10 cellular contexts compared by ENCODE assay signal in the genomic region with DNA sequence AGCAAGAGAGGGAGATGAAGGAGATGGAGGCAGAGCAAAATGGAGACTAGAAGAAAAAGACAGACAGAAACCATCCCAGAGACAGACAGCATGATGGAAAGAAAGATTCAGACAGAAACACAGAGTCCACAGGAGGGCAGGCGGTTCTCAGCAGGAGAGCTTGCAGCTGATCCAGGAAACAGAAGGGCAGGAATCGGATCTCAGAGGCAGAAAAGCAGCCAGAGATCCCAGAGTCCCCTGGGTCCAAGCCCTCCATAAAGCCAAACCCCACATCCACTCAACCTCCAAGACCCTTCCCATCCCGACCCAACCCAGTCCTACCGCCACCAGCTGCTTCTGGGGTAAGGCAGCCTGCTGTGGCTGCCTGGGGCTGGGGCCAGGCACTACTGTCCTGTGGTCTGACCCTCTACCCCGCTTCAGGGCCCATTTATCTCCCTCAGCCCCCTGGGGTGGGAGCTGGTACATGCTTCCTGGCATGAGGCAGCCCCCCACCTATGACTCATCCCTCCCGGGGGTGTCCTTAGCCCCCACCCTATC. TPM values are rescaled to one million over a fixed set of nuclear protein-coding genes. Genes with fewer than 3 reads are reported as not detected.
DNase-seq lines count a peak whose midpoint lies in the region; ATAC-seq, FAIRE-seq and TF ChIP-seq lines count a peak whose summit lies in the region.
"Had no signal": no experiment of that assay in that cellular context is flagged by ENCODE, and none has a peak within 500 bp of the region (broad histone marks: within the 10 kb centered on the region; RNA-seq: fewer than 3 reads in every experiment).

A gene with protein sequence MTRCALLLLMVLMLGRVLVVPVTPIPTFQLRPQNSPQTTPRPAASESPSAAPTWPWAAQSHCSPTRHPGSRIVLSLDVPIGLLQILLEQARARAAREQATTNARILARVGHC (minus strand): TSS at position 400 of the 537 bp plus-strand sequence. CDS start 657 bp downstream, outside the sequence.

- H3K9me3 ChIP-seq in AG04450 (ENCODE audit: control insufficient read depth, insufficient read depth, low read length) (no peaks in the 10 kb centered on the region), HUES6 (ENCODE audit: control insufficient read depth, insufficient read depth, low read depth, low read length) (no peaks in the 10 kb centered on the region), astrocyte (ENCODE audit: insufficient read depth, low read depth, low read length) (no peaks in the 10 kb centered on the region)
- H3K9me3 ChIP-seq: pancreas had no signal

- POLR2A ChIA-PET in AG04450 (lab: Yijun Ruan, JAX): interaction anchor here (0.6 to 0.7 kb wide), 2 partner anchors 48 to 920 kb away, joined by 4 read pairs; no protein-coding TSS in a partner anchor

- CTCF ChIA-PET in AG04450 (lab: Charles Lee): interaction anchor here (0.5 to 1.0 kb wide), 5 partner anchors 10 to 127 kb away, joined by 3 to 9 read pairs (median 4); no protein-coding TSS in a partner anchor

- H3K4me3 ChIP-seq in AG04450 (ENCODE audit: low read depth, low read length) (no peak within 1 kb of the TSS), HUES6 (ENCODE audit: low read depth, low read length) (no peak within 1 kb of the TSS), astrocyte (ENCODE audit: insufficient read depth, low read depth, low read length) (no peak within 1 kb of the TSS), kidney epithelial cell (ENCODE audit: low read depth, low read length) (no peak within 1 kb of the TSS)
- H3K4me3 ChIP-seq: pancreas had no signal

- no peaks in the 10 kb centered on the region for H3K27me3 Mint-ChIP-seq in astrocyte (ENCODE audit: low read depth, unreplicated experiment)

- H3K36me3 Mint-ChIP-seq in astrocyte (ENCODE audit: low read depth, unreplicated experiment): peaks cover 15% of the 10 kb centered on the region

- no peak for ATAC-seq in HG02610 (IDR thresholded peaks at IDR 0.05; ENCODE audit: unreplicated experiment)
- no peak for ATAC-seq in GM19463 (IDR thresholded peaks at IDR 0.05; ENCODE audit: unreplicated experiment)

- H3K79me2 ChIP-seq in astrocyte (ENCODE audit: insufficient read depth, low read length): peaks cover 11% of the 10 kb centered on the region

- no peak within 1 kb of the TSS for H3K4me3 Mint-ChIP-seq in astrocyte (ENCODE audit: unreplicated experiment)

- peak within 1 kb of the TSS; percentile 51 for H3K4me2 ChIP-seq in astrocyte (ENCODE audit: low read length)

- peaks cover 43% of the 10 kb centered on the region for H3K4me1 ChIP-seq in HUES6 (ENCODE audit: control insufficient read depth, insufficient read depth, low read length)
- H3K4me1 ChIP-seq in astrocyte (ENCODE audit: insufficient read depth, low read length): peaks cover 71% of the 10 kb centered on the region
- H3K4me1 ChIP-seq: pancreas had no signal

- no peaks in the 10 kb centered on the region for H3K9me3 Mint-ChIP-seq in astrocyte (ENCODE audit: unreplicated experiment)

- peaks cover 14% of the 10 kb centered on the region for H4K20me1 ChIP-seq in astrocyte (ENCODE audit: insufficient read depth, low read length)

- peak; percentile 26 for FAIRE-seq in astrocyte (lab: Jason Lieb, UNC)
- FAIRE-seq: pancreas had no signal

- peaks cover 40% of the 10 kb centered on the region for H3K4me1 Mint-ChIP-seq in astrocyte (ENCODE audit: low read depth, unreplicated experiment)

- DNase-seq in AG04450 (ENCODE audit: low read depth, low spot score) (no peak), astrocyte (ENCODE audit: low read depth) (no peak), kidney epithelial cell (ENCODE audit: low read depth) (no peak), activated gamma-delta T cell treated with Interleukin-2 at 50 U/mL for 16 hours (no peak)
- DNase-seq in activated CD8-positive, alpha-beta memory T cell treated with anti-CD3 and anti-CD28 coated beads, Interleukin-2, amount 50 U/mL, for 4 hours: no peak

- H3K27me3 ChIP-seq in AG04450 (ENCODE audit: control insufficient read depth, insufficient read depth, low read length) (no peaks in the 10 kb centered on the region), HUES6 (ENCODE audit: control insufficient read depth, insufficient read depth, low read length) (no peaks in the 10 kb centered on the region), astrocyte (ENCODE audit: insufficient read depth, low read length) (no peaks in the 10 kb centered on the region), kidney epithelial cell (ENCODE audit: control insufficient read depth, insufficient read depth, low read length) (no peaks in the 10 kb centered on the region)
- H3K27me3 ChIP-seq: pancreas had no signal

- peaks cover 54% of the 10 kb centered on the region for H3K36me3 ChIP-seq in HUES6 (ENCODE audit: control insufficient read depth, insufficient read depth, low read length)
- H3K36me3 ChIP-seq in astrocyte (ENCODE audit: insufficient read depth, low read length): no peaks in the 10 kb centered on the region
- H3K36me3 ChIP-seq in kidney epithelial cell (ENCODE audit: control insufficient read depth, insufficient read depth, low read length): peaks cover 11% of the 10 kb centered on the region
- H3K36me3 ChIP-seq: pancreas had no signal

- no peak for TF ChIP-seq CTCF in AG04450 (IDR thresholded peaks at IDR 0.05; ENCODE audit: low read depth, low read length)
- TF ChIP-seq CTCF in astrocyte (IDR thresholded peaks at IDR 0.05; ENCODE audit: insufficient read depth, low read depth, low read length): no peak
- no peak for TF ChIP-seq CTCF in kidney epithelial cell (IDR thresholded peaks at IDR 0.05; ENCODE audit: insufficient read depth, low read length, poor library complexity, severe bottlenecking)

- H3K9ac ChIP-seq in HUES6 (ENCODE audit: low read length) (peak within 1 kb of the TSS; percentile 34), astrocyte (ENCODE audit: low read length) (peak within 1 kb of the TSS; percentile 59)

- peak within 1 kb of the TSS; percentile 51 for H2AFZ ChIP-seq in astrocyte (ENCODE audit: low read depth, low read length)

- peak within 1 kb of the TSS; percentile 87 for H3K27ac Mint-ChIP-seq in astrocyte (ENCODE audit: unreplicated experiment)

- peak within 1 kb of the TSS; percentile 77 for H3K27ac ChIP-seq in AG04450 (ENCODE audit: low read depth, low read length)
- peak within 1 kb of the TSS; percentile 44; the same call in 1 of the 2 replicates for H3K27ac ChIP-seq in HUES6 (ENCODE audit: low read depth, low read length)
- peak within 1 kb of the TSS; percentile 76 for H3K27ac ChIP-seq in astrocyte (ENCODE audit: low read depth, low read length)
- H3K27ac ChIP-seq: pancreas had no signal

RNA-seq across cellular contexts. Expression of the gene that starts here (rescaled TPM):
- polyA plus RNA-seq in AG04450 (2011; rRNA removed): 1.2 and 2.2 TPM in 2 replicates
- polyA minus RNA-seq in AG04450 (2011; rRNA and poly(A)+ RNA removed): 1.3 and 1.7 TPM in 2 replicates
- total RNA-seq in astrocyte (2.8 and 3.3 TPM in 2 replicates), kidney epithelial cell (26.1 and 39.1 TPM in 2 replicates)
- total RNA-seq: G401, pancreas had no signal
